ENCODE assay signal across 1 cellular context in the genomic region with DNA sequence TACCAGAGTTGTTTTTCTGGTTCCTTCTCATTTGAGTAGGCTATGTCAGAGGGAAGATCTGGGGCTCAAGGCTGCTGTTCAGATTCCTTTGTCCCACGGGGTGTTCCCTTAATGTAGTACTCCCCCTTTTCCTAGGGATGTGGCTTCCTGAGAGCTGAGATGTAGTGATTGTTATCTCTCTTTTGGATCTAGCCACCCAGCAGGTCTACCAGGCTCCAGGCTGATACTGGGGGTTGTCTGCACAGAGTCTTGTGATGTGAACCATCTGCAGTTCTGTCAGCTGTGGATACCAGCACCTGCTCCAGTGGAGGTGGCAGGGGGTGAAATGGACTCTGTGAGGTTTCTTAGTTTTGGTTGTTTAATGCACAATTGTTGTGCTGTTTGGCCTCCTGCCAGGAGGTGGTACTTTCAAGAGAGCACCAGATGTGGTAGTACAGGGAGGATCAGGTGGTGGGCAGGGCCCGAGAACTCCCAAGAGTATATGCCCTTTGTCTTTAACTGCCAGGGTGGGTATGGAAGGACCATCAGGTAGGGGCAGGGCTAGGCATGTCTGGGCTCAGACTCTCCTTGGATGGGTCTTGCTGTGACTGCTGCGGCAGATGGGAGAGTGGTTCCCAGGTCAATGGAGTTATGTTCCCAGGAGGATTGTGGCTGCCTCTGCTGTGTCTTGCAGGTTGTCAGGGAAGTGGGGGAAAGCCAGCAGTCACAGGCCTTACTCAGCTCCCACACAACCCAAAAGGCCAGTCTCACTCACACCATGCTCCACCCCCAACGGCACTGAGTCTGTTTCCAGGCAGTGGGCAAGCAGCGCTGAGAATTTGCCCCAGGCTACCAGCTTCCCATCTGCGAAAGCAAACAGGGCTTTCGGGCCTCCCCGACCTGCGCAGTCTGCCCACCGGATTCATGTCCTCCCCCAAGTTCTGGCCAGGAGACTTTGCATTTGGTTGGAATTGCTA.
TF ChIP-seq lines count a peak whose summit lies in the region.

No MANE protein-coding gene starts in this region.

TF ChIP-seq in H1, 55 proteins besides CTCF, POLR2A, EP300 and RAD21 (continued from another document):
- no peak for TF ChIP-seq EZH2 (IDR thresholded peaks at IDR 0.05; ENCODE audit: low read depth, low read length, severe bottlenecking)
